Comparison of ENCODE assay signal across 1 cellular context in genomic region chr2:14633451-14634211, GRCh38.
TF ChIP-seq lines count a peak whose summit lies in the region.

No MANE protein-coding gene starts in this region.

TF ChIP-seq in A549, 52 proteins besides CTCF, POLR2A, EP300 and RAD21 (continued from another document):
- TF ChIP-seq, protein P1, sequence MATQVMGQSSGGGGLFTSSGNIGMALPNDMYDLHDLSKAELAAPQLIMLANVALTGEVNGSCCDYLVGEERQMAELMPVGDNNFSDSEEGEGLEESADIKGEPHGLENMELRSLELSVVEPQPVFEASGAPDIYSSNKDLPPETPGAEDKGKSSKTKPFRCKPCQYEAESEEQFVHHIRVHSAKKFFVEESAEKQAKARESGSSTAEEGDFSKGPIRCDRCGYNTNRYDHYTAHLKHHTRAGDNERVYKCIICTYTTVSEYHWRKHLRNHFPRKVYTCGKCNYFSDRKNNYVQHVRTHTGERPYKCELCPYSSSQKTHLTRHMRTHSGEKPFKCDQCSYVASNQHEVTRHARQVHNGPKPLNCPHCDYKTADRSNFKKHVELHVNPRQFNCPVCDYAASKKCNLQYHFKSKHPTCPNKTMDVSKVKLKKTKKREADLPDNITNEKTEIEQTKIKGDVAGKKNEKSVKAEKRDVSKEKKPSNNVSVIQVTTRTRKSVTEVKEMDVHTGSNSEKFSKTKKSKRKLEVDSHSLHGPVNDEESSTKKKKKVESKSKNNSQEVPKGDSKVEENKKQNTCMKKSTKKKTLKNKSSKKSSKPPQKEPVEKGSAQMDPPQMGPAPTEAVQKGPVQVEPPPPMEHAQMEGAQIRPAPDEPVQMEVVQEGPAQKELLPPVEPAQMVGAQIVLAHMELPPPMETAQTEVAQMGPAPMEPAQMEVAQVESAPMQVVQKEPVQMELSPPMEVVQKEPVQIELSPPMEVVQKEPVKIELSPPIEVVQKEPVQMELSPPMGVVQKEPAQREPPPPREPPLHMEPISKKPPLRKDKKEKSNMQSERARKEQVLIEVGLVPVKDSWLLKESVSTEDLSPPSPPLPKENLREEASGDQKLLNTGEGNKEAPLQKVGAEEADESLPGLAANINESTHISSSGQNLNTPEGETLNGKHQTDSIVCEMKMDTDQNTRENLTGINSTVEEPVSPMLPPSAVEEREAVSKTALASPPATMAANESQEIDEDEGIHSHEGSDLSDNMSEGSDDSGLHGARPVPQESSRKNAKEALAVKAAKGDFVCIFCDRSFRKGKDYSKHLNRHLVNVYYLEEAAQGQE (IDR thresholded peaks at IDR 0.05), result no peak
- no peak for TF ChIP-seq HDAC2 (IDR thresholded peaks at IDR 0.05)
- TF ChIP-seq BCL3 (IDR thresholded peaks at IDR 0.05), result no peak
- TF ChIP-seq, protein P2, sequence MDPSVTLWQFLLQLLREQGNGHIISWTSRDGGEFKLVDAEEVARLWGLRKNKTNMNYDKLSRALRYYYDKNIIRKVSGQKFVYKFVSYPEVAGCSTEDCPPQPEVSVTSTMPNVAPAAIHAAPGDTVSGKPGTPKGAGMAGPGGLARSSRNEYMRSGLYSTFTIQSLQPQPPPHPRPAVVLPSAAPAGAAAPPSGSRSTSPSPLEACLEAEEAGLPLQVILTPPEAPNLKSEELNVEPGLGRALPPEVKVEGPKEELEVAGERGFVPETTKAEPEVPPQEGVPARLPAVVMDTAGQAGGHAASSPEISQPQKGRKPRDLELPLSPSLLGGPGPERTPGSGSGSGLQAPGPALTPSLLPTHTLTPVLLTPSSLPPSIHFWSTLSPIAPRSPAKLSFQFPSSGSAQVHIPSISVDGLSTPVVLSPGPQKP (IDR thresholded peaks at IDR 0.05; ENCODE audit: low read depth, low read length), result no peak
- TF ChIP-seq GATA3 (IDR thresholded peaks at IDR 0.05; ENCODE audit: borderline replicate concordance), result no peak
- TF ChIP-seq RARB (CRISPR knock-in tag; IDR thresholded peaks at IDR 0.05), result no peak
- TF ChIP-seq MYC (IDR thresholded peaks at IDR 0.05; ENCODE audit: borderline replicate concordance, low read length), result no peak
- no peak for TF ChIP-seq EHF (CRISPR knock-in tag; IDR thresholded peaks at IDR 0.05)
- TF ChIP-seq KDM5A (IDR thresholded peaks at IDR 0.05), result no peak
- no peak for TF ChIP-seq CHD4 (IDR thresholded peaks at IDR 0.05; ENCODE audit: borderline replicate concordance)
